ENCODE assay signal across 8 cellular contexts in genomic region chr12:75977952-75978671, GRCh38. TPM values are rescaled to one million over a fixed set of nuclear protein-coding genes. Genes with fewer than 3 reads are reported as not detected.
DNase-seq lines count a peak whose midpoint lies in the region; ATAC-seq and TF ChIP-seq lines count a peak whose summit lies in the region.

No MANE protein-coding gene starts in this region.

- H3K27me3 Mint-ChIP-seq in GM23338 (ENCODE audit: insufficient read depth, low read depth, poor library complexity) (peaks cover 8% of the 10 kb centered on the region), WTC11 (ENCODE audit: low read depth) (no peaks in the 10 kb centered on the region)

- no peaks in the 10 kb centered on the region for H3K36me3 ChIP-seq in GM23338 (ENCODE audit: insufficient read depth)

- peak overlapping the region; percentile 85 for H3K27ac ChIP-seq in GM23338 (ENCODE audit: low read depth)

- H2AFZ ChIP-seq in GM23338 = peak overlapping the region; percentile 57

- H3K9me3 Mint-ChIP-seq in GM23338 (no peaks in the 10 kb centered on the region), WTC11 (no peaks in the 10 kb centered on the region)

- no peaks in the 10 kb centered on the region for H3K27me3 ChIP-seq in GM23338 (ENCODE audit: insufficient read depth)

- no peaks in the 10 kb centered on the region for H3F3A ChIP-seq in GM23338 (replicated peaks; ENCODE audit: low read depth)

- CTCF ChIA-PET in WTC11 (lab: Charles Lee) = no interaction called here

- H3K27ac Mint-ChIP-seq in GM23338 = no peak overlapping the region
- peak overlapping the region; percentile 60 for H3K27ac Mint-ChIP-seq in WTC11

- no peak overlapping the region for H3K4me3 Mint-ChIP-seq in GM23338
- H3K4me3 Mint-ChIP-seq in WTC11 = no peak overlapping the region

- peaks cover 26% of the 10 kb centered on the region; the same call in 1 of the 2 replicates for H3K4me1 ChIP-seq in GM23338 (ENCODE audit: insufficient read depth)

- H3K4me3 ChIP-seq in GM23338 (no peak overlapping the region), cardiac fibroblast (replicated peaks in 1 of 2; ENCODE audit: low read depth in 2 of 2, low read length in 2 of 2) (no peak overlapping the region)

- H3K9me2 ChIP-seq in GM23338 (ENCODE audit: insufficient read depth) = no peaks in the 10 kb centered on the region

- peaks cover 27% of the 10 kb centered on the region for H3K4me1 Mint-ChIP-seq in GM23338
- peaks cover 41% of the 10 kb centered on the region for H3K4me1 Mint-ChIP-seq in WTC11

- H4K20me1 ChIP-seq in GM23338 (replicated peaks; ENCODE audit: insufficient read depth) = no peaks in the 10 kb centered on the region

- ATAC-seq in GM23338 = peak; percentile 49
- ATAC-seq in WTC11 = peak; percentile 54
- ATAC-seq in left lobe of liver = peak; percentile 91

- H3K4me2 ChIP-seq in GM23338 = peak overlapping the region; percentile 55; the same call in 1 of the 2 replicates

- TF ChIP-seq CTCF in GM23338 (conservative IDR thresholded peaks at IDR 0.05; ENCODE audit: low read depth in 2 of 2) = no peak
- no peak for TF ChIP-seq CTCF in WTC11 (IDR thresholded peaks at IDR 0.05)
- no peak for TF ChIP-seq CTCF in cardiac fibroblast (IDR thresholded peaks at IDR 0.05; ENCODE audit: low read depth, low read length)

- H3K79me2 ChIP-seq in GM23338 (replicated peaks; ENCODE audit: insufficient read depth) = no peaks in the 10 kb centered on the region

- no peaks in the 10 kb centered on the region for H3K36me3 Mint-ChIP-seq in GM23338 (ENCODE audit: low read depth)
- no peaks in the 10 kb centered on the region for H3K36me3 Mint-ChIP-seq in WTC11

- DNase-seq in ELF-1 (ENCODE audit: low read depth, low spot score) (peak; percentile 74), GM23338 (ENCODE audit: low spot score) (peak; percentile 53), Kasumi-1 (lab: John Stamatoyannopoulos, UW) (peak; percentile 97), WTC11 (ENCODE audit: low spot score) (no peak), cardiac fibroblast (ENCODE audit: low read depth in 2 of 2) (peak; percentile 100), left lobe of liver (ENCODE audit: low spot score) (peak; percentile 82), cerebellar nuclear complex (lab: John Stamatoyannopoulos, UW) (no peak)
- peak; percentile 56 for DNase-seq in stimulated activated CD4-positive, alpha-beta T cell treated with anti-CD3 and anti-CD28 coated beads, Interleukin-4, amount 100 ng/mL, for 1 hour

- POLR2A ChIA-PET in WTC11 (lab: Charles Lee) = no interaction called here

TF ChIP-seq in GM23338, 12 proteins besides CTCF, POLR2A, EP300 and RAD21 (continues in another document):
- no peak for TF ChIP-seq NANOG (IDR thresholded peaks at IDR 0.05; ENCODE audit: borderline replicate concordance)
- no peak for TF ChIP-seq EZH2 (IDR thresholded peaks at IDR 0.05; ENCODE audit: low read depth, unreplicated experiment)
- no peak for TF ChIP-seq JUNB (IDR thresholded peaks at IDR 0.05; ENCODE audit: unreplicated experiment)
- TF ChIP-seq REST (IDR thresholded peaks at IDR 0.05; ENCODE audit: unreplicated experiment) = no peak
- no peak for TF ChIP-seq POLR2AphosphoS5 (IDR thresholded peaks at IDR 0.05; ENCODE audit: low read depth)
- TF ChIP-seq STAT1 (IDR thresholded peaks at IDR 0.05; ENCODE audit: unreplicated experiment) = no peak
- TF ChIP-seq, protein P1, sequence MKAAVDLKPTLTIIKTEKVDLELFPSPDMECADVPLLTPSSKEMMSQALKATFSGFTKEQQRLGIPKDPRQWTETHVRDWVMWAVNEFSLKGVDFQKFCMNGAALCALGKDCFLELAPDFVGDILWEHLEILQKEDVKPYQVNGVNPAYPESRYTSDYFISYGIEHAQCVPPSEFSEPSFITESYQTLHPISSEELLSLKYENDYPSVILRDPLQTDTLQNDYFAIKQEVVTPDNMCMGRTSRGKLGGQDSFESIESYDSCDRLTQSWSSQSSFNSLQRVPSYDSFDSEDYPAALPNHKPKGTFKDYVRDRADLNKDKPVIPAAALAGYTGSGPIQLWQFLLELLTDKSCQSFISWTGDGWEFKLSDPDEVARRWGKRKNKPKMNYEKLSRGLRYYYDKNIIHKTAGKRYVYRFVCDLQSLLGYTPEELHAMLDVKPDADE (IDR thresholded peaks at IDR 0.05) = no peak
- TF ChIP-seq ZNF331 (CRISPR knock-in tag; IDR thresholded peaks at IDR 0.05; ENCODE audit: low read depth) = no peak
- no peak for TF ChIP-seq CREB1 (CRISPR knock-in tag; IDR thresholded peaks at IDR 0.05; ENCODE audit: low read depth)
- no peak for TF ChIP-seq ZNF114 (CRISPR knock-in tag; IDR thresholded peaks at IDR 0.05)

TF ChIP-seq in WTC11, 78 proteins besides CTCF, POLR2A, EP300 and RAD21:
- TF ChIP-seq MXD4 (CRISPR knock-in tag; IDR thresholded peaks at IDR 0.05; ENCODE audit: borderline replicate concordance) (no peak), GABPB1 (CRISPR knock-in tag; IDR thresholded peaks at IDR 0.05) (peak; percentile 96)

RNA-seq across cellular contexts. Expression of gene PHLDA1, which starts 53.5 kb away (rescaled TPM):
- total RNA-seq in GM23338 (2014; rRNA removed; shearing (Covaris generic)) = 19.3 and 21.6 TPM in 2 replicates
- 11.6 and 11.7 TPM in 2 replicates for polyA plus RNA-seq in GM23338 (2016; fragmentation: Nextera tagmentation; extraction: Ambion mirVana)
- 34.9 to 51.3 TPM (median 51.1 TPM) in 3 replicates for total RNA-seq in WTC11 (2021)
- total RNA-seq in left lobe of liver = 2.2 TPM

Comparison
In these comparisons a context has a peak if more than half of its experiments do, and no peak if none do; other contexts are left out.
1. DNase-seq: peak in ELF-1 (single experiment), GM23338 (single experiment), Kasumi-1 (2 of 2), cardiac fibroblast (2 of 2), left lobe of liver (single experiment) and stimulated activated CD4-positive, alpha-beta T cell treated with anti-CD3 and anti-CD28 coated beads, Interleukin-4, amount 100 ng/mL, for 1 hour (single experiment); none in WTC11 (single experiment) and cerebellar nuclear complex (0 of 2).
2. Peak in every context shown above with its lines, with median percentiles within 50 percentile points of each other: ATAC-seq.